In genomic region chr17:81419886-81420768, GRCh38 we compare ENCODE assay signal across 10 cellular contexts. TPM values are rescaled to one million over a fixed set of nuclear protein-coding genes. Genes with fewer than 3 reads are reported as not detected.
DNase-seq lines count a peak whose midpoint lies in the region; ATAC-seq and TF ChIP-seq lines count a peak whose summit lies in the region.
"Had no signal": no experiment of that assay in that cellular context is flagged by ENCODE, and none has a peak within 500 bp of the region (broad histone marks: within the 10 kb centered on the region; RNA-seq: fewer than 3 reads in every experiment).

No MANE protein-coding gene starts in this region.

- H3K4me3 ChIP-seq in HCT116 (replicated peaks in 1 of 2; ENCODE audit: low read depth in 1 of 2, low read length in 2 of 2) = peak overlapping the region; percentile 45 to 59
- peak overlapping the region; percentile 14 to 28 (median 20) for H3K4me3 ChIP-seq in stomach
- H3K4me3 ChIP-seq in CD8-positive, alpha-beta T cell (ENCODE audit: low read depth, low read length) = no peak overlapping the region

- peaks cover 17% of the 10 kb centered on the region for H3K79me2 ChIP-seq in HCT116 (ENCODE audit: insufficient read depth, low read length)

- CTCF ChIA-PET in HCT116 (lab: Charles Lee) = interaction anchor here (1.0 to 1.9 kb wide), 5 partner anchors 9 to 64 kb away, joined by 5 to 8 read pairs (median 6); no protein-coding TSS in a partner anchor
- CTCF ChIA-PET in CD8-positive, alpha-beta T cell (lab: Charles Lee) = no interaction called here

- peak overlapping the region; percentile 98 for H3K4me2 ChIP-seq in HCT116 (ENCODE audit: low read length)

- no peak for DNase-seq in HCT116 (ENCODE audit: low read depth, low spot score)
- peak; percentile 61 for DNase-seq in cerebellar cortex (ENCODE audit: low spot score)
- no peak for DNase-seq in left lobe of liver (ENCODE audit: low spot score)
- peak; percentile 58 for DNase-seq in stomach
- no peak for DNase-seq in NCI-H345 (lab: John Stamatoyannopoulos, UW)
- DNase-seq in CD8-positive, alpha-beta T cell = no peak
- DNase-seq in kidney tubule cell (ENCODE audit: low spot score) = no peak
- DNase-seq: NCI-H2081 treated with DMSO at 0.1 percent for 48 hours, T-helper 2 cell had no signal

- ATAC-seq in HCT116 = peak; percentile 19
- peak; percentile 51 for ATAC-seq in left lobe of liver
- no peak for ATAC-seq in CD8-positive, alpha-beta T cell
- ATAC-seq in GM19035 (IDR thresholded peaks at IDR 0.05; ENCODE audit: unreplicated experiment) = no peak

- H3K27me3 ChIP-seq in HCT116 (ENCODE audit: insufficient read depth, low read length) (no peaks in the 10 kb centered on the region), stomach (no peaks in the 10 kb centered on the region)
- no peaks in the 10 kb centered on the region for H3K27me3 ChIP-seq in CD8-positive, alpha-beta T cell (ENCODE audit: insufficient read depth, low read length)

- H3K27ac Mint-ChIP-seq in CD8-positive, alpha-beta T cell = no peak overlapping the region

- RAD21 ChIA-PET in HCT116 (lab: Charles Lee; ENCODE audit: low non-redundant PET in 1 of 2, low total read pairs in 2 of 2, uncharacterized antibody in 2 of 2, unreplicated experiment in 2 of 2) = interaction anchor here (1.0 to 1.3 kb wide), 5 partner anchors 25 to 128 kb away, joined by 3 to 6 read pairs (median 3); partner anchors contain the start of gene BAHCC1 (in 2 of the 2)

- H3K9me3 Mint-ChIP-seq in CD8-positive, alpha-beta T cell = no peaks in the 10 kb centered on the region

- H3K27ac ChIP-seq in HCT116 (ENCODE audit: low read depth, low read length) (peak overlapping the region; percentile 84), stomach (peak overlapping the region; percentile 86 to 95 (median 92))
- H3K27ac ChIP-seq in CD8-positive, alpha-beta T cell (ENCODE audit: low read depth, low read length) = no peak overlapping the region

- TF ChIP-seq CTCF in HCT116 (IDR thresholded peaks at IDR 0.05 in 2 of 3, conservative IDR thresholded peaks at IDR 0.05 in 1 of 3; ENCODE audit: borderline replicate concordance in 1 of 3, insufficient read depth in 1 of 3, low read depth in 2 of 3, low read length in 2 of 3) (no peak), stomach (IDR thresholded peaks at IDR 0.05) (no peak)
- no peak for TF ChIP-seq CTCF in CD8-positive, alpha-beta T cell (IDR thresholded peaks at IDR 0.05)

- TF ChIP-seq POLR2A in HCT116 (IDR thresholded peaks at IDR 0.05; ENCODE audit: borderline replicate concordance, extremely low read depth, insufficient read depth, insufficient read length) (no peak), stomach (IDR thresholded peaks at IDR 0.05) (no peak)

- intact Hi-C loops in HCT116 (cut with micrococcal nuclease) = no loop called here
- intact Hi-C loops in stomach (cut with DNase I; ENCODE audit: low total_unique reads) = no loop called here
- intact Hi-C loops in CD8-positive, alpha-beta T cell (cut with DNase I, micrococcal nuclease) = no loop called here

- TSS peak; percentile 97 for BruUV-seq in HCT116 (replicated peaks; lab: Mats Ljungman, UMichigan)

- no peaks in the 10 kb centered on the region for H4K20me1 ChIP-seq in HCT116 (ENCODE audit: insufficient read depth)

- H3K9ac ChIP-seq in HCT116 (ENCODE audit: low read length) = peak overlapping the region; percentile 83

- H3K9me2 ChIP-seq in HCT116 (ENCODE audit: insufficient read depth) = no peaks in the 10 kb centered on the region

- no peak overlapping the region for H3K4me3 Mint-ChIP-seq in CD8-positive, alpha-beta T cell

- no peaks in the 10 kb centered on the region for H3K36me3 Mint-ChIP-seq in CD8-positive, alpha-beta T cell

- TF ChIP-seq RAD21 in HCT116 (IDR thresholded peaks at IDR 0.05; ENCODE audit: low read depth) = no peak

- no peaks in the 10 kb centered on the region for H3K4me1 Mint-ChIP-seq in CD8-positive, alpha-beta T cell (ENCODE audit: low read depth)

- peaks cover 57 to 79% of the 10 kb centered on the region in 2 experiments for H3K4me1 ChIP-seq in HCT116 (ENCODE audit: control insufficient read depth in 1 of 2, insufficient read depth in 2 of 2, low read length in 2 of 2)
- peaks cover 74 to 80% (median 78%) of the 10 kb centered on the region in 4 donors for H3K4me1 ChIP-seq in stomach
- H3K4me1 ChIP-seq in CD8-positive, alpha-beta T cell (ENCODE audit: insufficient read depth, low read length) = no peaks in the 10 kb centered on the region

- H2AFZ ChIP-seq in HCT116 (ENCODE audit: low read depth, low read length, poor library complexity, severe bottlenecking) = no peak overlapping the region

- WGBS in stomach, 5 donors = 29 to 45% (median 32%) methylated on average over 16 to 28 of the region's 28 CpGs

- no peak for TF ChIP-seq EP300 in stomach (IDR thresholded peaks at IDR 0.05)

- no peaks in the 10 kb centered on the region for H3K36me3 ChIP-seq in HCT116 (ENCODE audit: control insufficient read depth in 1 of 2, insufficient read depth in 2 of 2, low read length in 2 of 2)
- H3K36me3 ChIP-seq in stomach = no peaks in the 10 kb centered on the region
- no peaks in the 10 kb centered on the region for H3K36me3 ChIP-seq in CD8-positive, alpha-beta T cell (ENCODE audit: insufficient read depth, low read length)

- no peaks in the 10 kb centered on the region for H3K27me3 Mint-ChIP-seq in CD8-positive, alpha-beta T cell (ENCODE audit: low read depth)

- H3K9me3 ChIP-seq in HCT116 (ENCODE audit: control insufficient read depth in 1 of 2, insufficient read depth in 1 of 2, low read depth in 1 of 2, low read length in 2 of 2) = peaks cover 0 to 9% of the 10 kb centered on the region in 2 experiments; a peak in 1 of 4 replicates
- no peaks in the 10 kb centered on the region for H3K9me3 ChIP-seq in stomach
- no peaks in the 10 kb centered on the region for H3K9me3 ChIP-seq in CD8-positive, alpha-beta T cell (ENCODE audit: low read length)

- POLR2A ChIA-PET in HCT116 (lab: Charles Lee) = interaction anchor here (0.6 to 1.8 kb wide), 7 partner anchors 9 to 92 kb away, joined by 3 to 8 read pairs (median 4); partner anchors contain the start of genes ACTG1 and BAHCC1
- POLR2A ChIA-PET in CD8-positive, alpha-beta T cell (lab: Charles Lee) = interaction anchor here (0.6 kb wide), 1 partner anchor 1209 kb away, joined by 3 read pairs; no protein-coding TSS in a partner anchor

TF ChIP-seq in HCT116, 20 proteins besides CTCF, POLR2A, EP300 and RAD21 (continues in another document):
- no peak for TF ChIP-seq EZH2 (IDR thresholded peaks at IDR 0.05)
- no peak for TF ChIP-seq ZFX (IDR thresholded peaks at IDR 0.05)
- no peak for TF ChIP-seq JUND (IDR thresholded peaks at IDR 0.05)
- no peak for TF ChIP-seq FOSL1 (IDR thresholded peaks at IDR 0.05; ENCODE audit: low read depth)
- TF ChIP-seq ELF1 (IDR thresholded peaks at IDR 0.05; ENCODE audit: borderline replicate concordance, low read depth) = no peak
- no peak for TF ChIP-seq CEBPB (IDR thresholded peaks at IDR 0.05; ENCODE audit: low read depth)
- no peak for TF ChIP-seq CBX3 (IDR thresholded peaks at IDR 0.05; ENCODE audit: low read depth)
- TF ChIP-seq, protein P1, sequence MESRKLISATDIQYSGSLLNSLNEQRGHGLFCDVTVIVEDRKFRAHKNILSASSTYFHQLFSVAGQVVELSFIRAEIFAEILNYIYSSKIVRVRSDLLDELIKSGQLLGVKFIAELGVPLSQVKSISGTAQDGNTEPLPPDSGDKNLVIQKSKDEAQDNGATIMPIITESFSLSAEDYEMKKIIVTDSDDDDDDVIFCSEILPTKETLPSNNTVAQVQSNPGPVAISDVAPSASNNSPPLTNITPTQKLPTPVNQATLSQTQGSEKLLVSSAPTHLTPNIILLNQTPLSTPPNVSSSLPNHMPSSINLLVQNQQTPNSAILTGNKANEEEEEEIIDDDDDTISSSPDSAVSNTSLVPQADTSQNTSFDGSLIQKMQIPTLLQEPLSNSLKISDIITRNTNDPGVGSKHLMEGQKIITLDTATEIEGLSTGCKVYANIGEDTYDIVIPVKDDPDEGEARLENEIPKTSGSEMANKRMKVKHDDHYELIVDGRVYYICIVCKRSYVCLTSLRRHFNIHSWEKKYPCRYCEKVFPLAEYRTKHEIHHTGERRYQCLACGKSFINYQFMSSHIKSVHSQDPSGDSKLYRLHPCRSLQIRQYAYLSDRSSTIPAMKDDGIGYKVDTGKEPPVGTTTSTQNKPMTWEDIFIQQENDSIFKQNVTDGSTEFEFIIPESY (IDR thresholded peaks at IDR 0.05; ENCODE audit: extremely low read depth, insufficient replicate concordance, low read length) = no peak
- no peak for TF ChIP-seq SRF (IDR thresholded peaks at IDR 0.05; ENCODE audit: low read depth)
- TF ChIP-seq EGR1 (IDR thresholded peaks at IDR 0.05; ENCODE audit: low read depth) = no peak
- TF ChIP-seq SP1 (IDR thresholded peaks at IDR 0.05; ENCODE audit: low read depth) = no peak
- TF ChIP-seq TCF7L2 (IDR thresholded peaks at IDR 0.05; ENCODE audit: borderline replicate concordance, extremely low read depth, insufficient read depth, insufficient read length) = no peak
- TF ChIP-seq, protein P2, sequence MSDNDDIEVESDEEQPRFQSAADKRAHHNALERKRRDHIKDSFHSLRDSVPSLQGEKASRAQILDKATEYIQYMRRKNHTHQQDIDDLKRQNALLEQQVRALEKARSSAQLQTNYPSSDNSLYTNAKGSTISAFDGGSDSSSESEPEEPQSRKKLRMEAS (IDR thresholded peaks at IDR 0.05) = no peak

RNA-seq across cellular contexts. Expression of gene BAHCC1, which starts 24.9 kb away (rescaled TPM):
- total RNA-seq in HCT116 (2021; ENCODE audit: unreplicated experiment) (45.2 TPM), left lobe of liver (8.0 TPM), stomach (10 to 100 TPM in 4 of 5 donors, 1 to 10 TPM in 1; 8.6 to 56.2 (median 15.2) TPM)
- 16.1 and 18.2 TPM in 2 replicates for polyA plus RNA-seq in HCT116 (2012)
- 1 to 10 TPM; 4.9 to 6.6 (median 5.1) TPM for polyA plus RNA-seq in stomach
- total RNA-seq in CD8-positive, alpha-beta T cell = under 1 TPM; 0.08 to 0.24 TPM

Comparison
In these comparisons a context has a peak if more than half of its experiments do, and no peak if none do; other contexts are left out.
1. ATAC-seq: peak in HCT116 (single experiment) and left lobe of liver (single experiment); none in CD8-positive, alpha-beta T cell (single experiment) and GM19035 (single experiment).
2. DNase-seq: peak in cerebellar cortex (single experiment) and stomach (single experiment); none in HCT116 (single experiment), left lobe of liver (single experiment), NCI-H345 (single experiment), CD8-positive, alpha-beta T cell (0 of 7) and kidney tubule cell (single experiment).